22 cellular contexts compared by ENCODE assay signal in the genomic region with DNA sequence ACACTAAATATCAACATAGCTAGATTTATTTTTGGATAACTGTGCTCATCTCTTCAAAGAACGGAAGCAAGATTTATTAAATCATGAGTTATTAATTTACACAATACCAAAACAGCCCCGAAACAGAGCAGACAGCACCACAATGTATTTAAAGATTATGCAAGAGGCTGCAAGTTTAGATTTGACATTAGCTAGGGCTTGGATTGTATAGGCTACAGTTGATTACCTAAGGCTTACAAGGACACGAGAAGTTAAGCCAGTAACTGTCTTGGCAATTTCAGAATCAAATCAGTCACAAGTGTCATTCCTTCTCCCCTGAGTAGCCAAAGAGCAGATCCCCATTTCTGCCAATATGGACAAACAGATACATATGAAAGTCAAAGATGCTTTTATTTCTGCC.
"Had no signal": no experiment of that assay in that cellular context is flagged by ENCODE, and none has a peak within 500 bp of the region (broad histone marks: within the 10 kb centered on the region; RNA-seq: fewer than 3 reads in every experiment).

No MANE protein-coding gene starts in this region.

- H3K4me3 ChIP-seq: dorsolateral prefrontal cortex, esophagus muscularis mucosa, gastroesophageal sphincter, left ventricle myocardium inferior, lower lobe of right lung, neural progenitor cell, ovary, right atrium auricular region, sigmoid colon, skin epidermis had no signal

- H3K27me3 ChIP-seq: dorsolateral prefrontal cortex, esophagus muscularis mucosa, gastroesophageal sphincter, neural progenitor cell, ovary, right atrium auricular region, sigmoid colon had no signal

- H3K4me1 ChIP-seq: lower lobe of right lung, right atrium auricular region had no signal

- H3K9ac ChIP-seq: neural progenitor cell had no signal

- H3K27ac ChIP-seq: dorsolateral prefrontal cortex, esophagus muscularis mucosa, gastroesophageal sphincter, left ventricle myocardium inferior, lower lobe of right lung, neural progenitor cell, ovary, right atrium auricular region, sigmoid colon, skin epidermis had no signal

- H3K9me3 ChIP-seq: esophagus muscularis mucosa, gastroesophageal sphincter, left ventricle myocardium inferior, lower lobe of right lung, ovary, right atrium auricular region, sigmoid colon had no signal

- ATAC-seq: gastroesophageal sphincter; left cardiac atrium; lower lobe of right lung; natural killer cell treated with Interleukin-12 subunit alpha and Interleukin-12 subunit beta and Interleukin-15 and Interleukin-18, amount 100 ng/mL, for 72 hours had no signal

- H3K4me2 ChIP-seq: neural progenitor cell had no signal

- DNase-seq: cortex of kidney; dorsolateral prefrontal cortex; effector memory CD4-positive, alpha-beta T cell; foreskin fibroblast; glutamatergic neuron; immature natural killer cell; kidney; left cardiac atrium; left ventricle myocardium inferior; lower lobe of right lung; midbrain; nucleus accumbens; ovary; sigmoid colon; stimulated activated CD4-positive, alpha-beta T cell treated with anti-CD3 and anti-CD28 coated beads, Interleukin-2, amount 100 ng/mL, for 24 hours; stimulated activated naive CD4-positive, alpha-beta T cell had no signal

- H3K36me3 ChIP-seq: esophagus muscularis mucosa, left ventricle myocardium inferior, lower lobe of right lung, neural progenitor cell, ovary, right atrium auricular region, sigmoid colon had no signal

- H2AFZ ChIP-seq: neural progenitor cell had no signal
